1 cellular context compared by ENCODE assay signal in genomic region chr16:48546774-48547173, GRCh38.
TF ChIP-seq lines count a peak whose summit lies in the region.

No MANE protein-coding gene starts in this region.

TF ChIP-seq in HepG2, 621 proteins besides CTCF, POLR2A, EP300 and RAD21 (continued from another document and continues in another):
- TF ChIP-seq PAXIP1 (CRISPR knock-in tag; conservative IDR thresholded peaks at IDR 0.05) (peak; percentile 81), THYN1 (CRISPR knock-in tag; IDR thresholded peaks at IDR 0.05; ENCODE audit: borderline replicate concordance, low read depth) (no peak), ZNF572 (CRISPR knock-in tag; IDR thresholded peaks at IDR 0.05) (no peak), ARHGAP35 (CRISPR knock-in tag; IDR thresholded peaks at IDR 0.05; ENCODE audit: borderline replicate concordance) (no peak), SYNCRIP (IDR thresholded peaks at IDR 0.05; ENCODE audit: insufficient read depth, low read depth, low read length) (no peak), RBM39 (IDR thresholded peaks at IDR 0.05; ENCODE audit: low read depth, low read length, poor library complexity, severe bottlenecking) (no peak), JUN (CRISPR knock-in tag; IDR thresholded peaks at IDR 0.05) (no peak), MLX (CRISPR knock-in tag; IDR thresholded peaks at IDR 0.05) (0 out of 2 replicates have a peak, but pooled peaks have one; percentile 44), MXD4 (CRISPR knock-in tag; IDR thresholded peaks at IDR 0.05) (0 out of 2 replicates have a peak, but pooled peaks have one; percentile 28), KLF11 (CRISPR knock-in tag; IDR thresholded peaks at IDR 0.05) (no peak), ZMYM2 (CRISPR knock-in tag; IDR thresholded peaks at IDR 0.05) (no peak), TMF1 (CRISPR knock-in tag; IDR thresholded peaks at IDR 0.05; ENCODE audit: low read depth) (no peak), SRSF9 (IDR thresholded peaks at IDR 0.05; ENCODE audit: borderline replicate concordance, insufficient read depth, low read depth, low read length, poor library complexity, severe bottlenecking) (no peak), ESRRA (CRISPR knock-in tag; IDR thresholded peaks at IDR 0.05; ENCODE audit: low read depth) (0 out of 2 replicates have a peak, but pooled peaks have one; percentile 40), SUZ12 (IDR thresholded peaks at IDR 0.05; ENCODE audit: low read depth, low read length) (no peak), ZNF883 (CRISPR knock-in tag; IDR thresholded peaks at IDR 0.05; ENCODE audit: not compliant biosample characterization) (no peak), SOX6 (IDR thresholded peaks at IDR 0.05) (no peak), SOX6 (CRISPR knock-in tag; IDR thresholded peaks at IDR 0.05) (peak; percentile 74), MBNL3 (CRISPR knock-in tag; conservative IDR thresholded peaks at IDR 0.05) (no peak), PRDM4 (CRISPR knock-in tag; IDR thresholded peaks at IDR 0.05; ENCODE audit: borderline replicate concordance) (no peak), BRD4 (CRISPR knock-in tag; IDR thresholded peaks at IDR 0.05) (no peak), ZNF326 (CRISPR knock-in tag; IDR thresholded peaks at IDR 0.05; ENCODE audit: borderline replicate concordance) (no peak), TEAD2 (CRISPR knock-in tag; IDR thresholded peaks at IDR 0.05) (no peak), PRMT3 (CRISPR knock-in tag; IDR thresholded peaks at IDR 0.05; ENCODE audit: borderline replicate concordance, low read depth) (no peak), PITX1 (CRISPR knock-in tag; IDR thresholded peaks at IDR 0.05) (peak; percentile 80), MIXL1 (CRISPR knock-in tag; IDR thresholded peaks at IDR 0.05) (peak; percentile 98), ATRX (CRISPR knock-in tag; IDR thresholded peaks at IDR 0.05; ENCODE audit: borderline replicate concordance) (no peak), FOSL1 (CRISPR knock-in tag; IDR thresholded peaks at IDR 0.05; ENCODE audit: borderline replicate concordance) (no peak), CERS6 (CRISPR knock-in tag; IDR thresholded peaks at IDR 0.05) (no peak), CSRNP2 (CRISPR knock-in tag; conservative IDR thresholded peaks at IDR 0.05; ENCODE audit: low read depth) (no peak), STAT6 (CRISPR knock-in tag; IDR thresholded peaks at IDR 0.05; ENCODE audit: borderline replicate concordance) (no peak), AKNA (CRISPR knock-in tag; IDR thresholded peaks at IDR 0.05; ENCODE audit: borderline replicate concordance) (no peak), FOXJ3 (CRISPR knock-in tag; IDR thresholded peaks at IDR 0.05; ENCODE audit: borderline replicate concordance) (peak; percentile 16; the same call in 1 of the 2 replicates), HMG20A (CRISPR knock-in tag; IDR thresholded peaks at IDR 0.05; ENCODE audit: borderline replicate concordance) (peak; percentile 41; the same call in 1 of the 2 replicates), KDM5A (IDR thresholded peaks at IDR 0.05; ENCODE audit: borderline replicate concordance, low read length) (no peak), ZBTB3 (CRISPR knock-in tag; IDR thresholded peaks at IDR 0.05; ENCODE audit: borderline replicate concordance, low read depth) (no peak), ZNF503 (CRISPR knock-in tag; IDR thresholded peaks at IDR 0.05) (no peak), ZFP36L2 (CRISPR knock-in tag; IDR thresholded peaks at IDR 0.05) (no peak), ZNF160 (CRISPR knock-in tag; IDR thresholded peaks at IDR 0.05) (no peak), ZBTB44 (CRISPR knock-in tag; IDR thresholded peaks at IDR 0.05) (no peak)
